24 cellular contexts compared by ENCODE assay signal in genomic region chr5:2663489-2663888, GRCh38.
DNase-seq lines count a peak whose midpoint lies in the region; ATAC-seq, FAIRE-seq and TF ChIP-seq lines count a peak whose summit lies in the region.
"Had no signal": no experiment of that assay in that cellular context is flagged by ENCODE, and none has a peak within 500 bp of the region (broad histone marks: within the 10 kb centered on the region; RNA-seq: fewer than 3 reads in every experiment).

No MANE protein-coding gene starts in this region.

- TF ChIP-seq POLR2A in K562 (conservative IDR thresholded peaks at IDR 0.05): no peak

- no peaks in the 10 kb centered on the region for H3K9me3 Mint-ChIP-seq in neural progenitor cell

- 6% methylated on average over 3 of the region's 3 CpGs for WGBS in K562 (ENCODE audit: insufficient coverage, low coverage, missing lambda C conversion rate)

- TF ChIP-seq EP300 in K562 (IDR thresholded peaks at IDR 0.05; ENCODE audit: low read length): no peak

- TF ChIP-seq CTCF in K562 (IDR thresholded peaks at IDR 0.05 in 2 of 3, conservative IDR thresholded peaks at IDR 0.05 in 1 of 3; ENCODE audit: insufficient read depth in 2 of 3, low read depth in 1 of 3, low read length in 3 of 3) (no peak), neural progenitor cell (IDR thresholded peaks at IDR 0.05) (no peak), brain microvascular endothelial cell (IDR thresholded peaks at IDR 0.05; ENCODE audit: low read depth, low read length, missing control alignments) (no peak)

- H3K4me3 Mint-ChIP-seq in neural progenitor cell: no peak overlapping the region
- H3K4me3 Mint-ChIP-seq: CD14-positive monocyte; CD4-positive, alpha-beta memory T cell; CD4-positive, CD25-positive, alpha-beta regulatory T cell; CD8-positive, alpha-beta memory T cell had no signal

- peaks cover 31% of the 10 kb centered on the region for H3K4me1 Mint-ChIP-seq in neural progenitor cell
- H3K4me1 Mint-ChIP-seq: CD14-positive monocyte; CD4-positive, alpha-beta memory T cell; CD4-positive, CD25-positive, alpha-beta regulatory T cell; CD8-positive, alpha-beta memory T cell had no signal

- H3K9me1 ChIP-seq in K562 (ENCODE audit: control insufficient read depth, insufficient read depth, low read length): no peaks in the 10 kb centered on the region

- no peak for ATAC-seq in K562
- ATAC-seq: A549, GM12878 had no signal

- H2AFZ ChIP-seq in K562 (ENCODE audit: low read depth, low read length) (no peak overlapping the region), neural progenitor cell (replicated peaks) (no peak overlapping the region)

- peaks cover 6% of the 10 kb centered on the region for H3K27me3 Mint-ChIP-seq in neural progenitor cell (ENCODE audit: insufficient read depth, low read depth)
- H3K27me3 Mint-ChIP-seq: CD4-positive, alpha-beta memory T cell; CD4-positive, CD25-positive, alpha-beta regulatory T cell; CD8-positive, alpha-beta memory T cell had no signal

- H3K79me2 ChIP-seq in K562 (ENCODE audit: control insufficient read depth, insufficient read depth, low read length) (no peaks in the 10 kb centered on the region), neural progenitor cell (ENCODE audit: low read depth) (no peaks in the 10 kb centered on the region)

- no peak overlapping the region for H3K9ac ChIP-seq in BLaER1
- no peak overlapping the region for H3K9ac ChIP-seq in K562 (ENCODE audit: insufficient read depth in 1 of 2, low read depth in 2 of 2, low read length in 2 of 2)
- H3K9ac ChIP-seq in neural progenitor cell: no peak overlapping the region

- BruUV-seq in K562 (replicated peaks; lab: Mats Ljungman, UMichigan): no TSS peak

- peak overlapping the region; percentile 53 for H3K27ac Mint-ChIP-seq in neural progenitor cell
- H3K27ac Mint-ChIP-seq: CD4-positive, alpha-beta memory T cell; CD4-positive, CD25-positive, alpha-beta regulatory T cell; CD8-positive, alpha-beta memory T cell had no signal

- FAIRE-seq in K562 (lab: Jason Lieb, UNC) (no peak), GM19239 (lab: Jason Lieb, UNC) (no peak)
- FAIRE-seq: A549, GM12878, GM12892, GM18507 had no signal

- intact Hi-C loops in K562 (cut with micrococcal nuclease): no loop called here

- H3K4me3 ChIP-seq in BLaER1: no peak overlapping the region
- H3K4me3 ChIP-seq in K562: no peak overlapping the region
- no peak overlapping the region for H3K4me3 ChIP-seq in neural progenitor cell
- H3K4me3 ChIP-seq in brain microvascular endothelial cell (ENCODE audit: low read depth, low read length): no peak overlapping the region
- H3K4me3 ChIP-seq: A549, GM12878 had no signal

- H3K4me1 ChIP-seq in BLaER1 (peaks cover 65% of the 10 kb centered on the region), K562 (replicated peaks in 1 of 2; ENCODE audit: control insufficient read depth in 2 of 2, insufficient read depth in 2 of 2, low read length in 2 of 2) (no peaks in the 10 kb centered on the region), neural progenitor cell (peaks cover 18% of the 10 kb centered on the region)
- H3K4me1 ChIP-seq: A549, BE2C had no signal

- in situ Hi-C loops in K562 (cut with MboI): no loop called here
- in situ Hi-C loops in brain microvascular endothelial cell (cut with HindIII; ENCODE audit: low pct_ligation_motif_present, low sequenced_read_pairs): no loop called here

- H3K36me3 Mint-ChIP-seq in neural progenitor cell: no peaks in the 10 kb centered on the region
- H3K36me3 Mint-ChIP-seq: CD14-positive monocyte; CD4-positive, alpha-beta memory T cell; CD4-positive, CD25-positive, alpha-beta regulatory T cell; CD8-positive, alpha-beta memory T cell had no signal

- no peaks in the 10 kb centered on the region for H3F3A ChIP-seq in neural progenitor cell (ENCODE audit: low read depth)

- H3K27me3 ChIP-seq in BLaER1 (no peaks in the 10 kb centered on the region), K562 (ENCODE audit: control insufficient read depth in 2 of 2, insufficient read depth in 2 of 2, low read length in 2 of 2) (peaks cover 9 to 33% of the 10 kb centered on the region in 2 experiments; a peak in 4 of 5 replicates), neural progenitor cell (no peaks in the 10 kb centered on the region), brain microvascular endothelial cell (replicated peaks) (no peaks in the 10 kb centered on the region)
- H3K27me3 ChIP-seq: BE2C had no signal

- H3K27ac ChIP-seq in BLaER1: no peak overlapping the region
- H3K27ac ChIP-seq in K562 (ENCODE audit: extremely low read depth, low read depth, low read length): no peak overlapping the region
- no peak overlapping the region for H3K27ac ChIP-seq in neural progenitor cell
- H3K27ac ChIP-seq in brain microvascular endothelial cell: no peak overlapping the region
- H3K27ac ChIP-seq: 22Rv1, A549 had no signal

- H3K36me3 ChIP-seq in BLaER1 (no peaks in the 10 kb centered on the region), K562 (ENCODE audit: control insufficient read depth, insufficient read depth, low read length) (no peaks in the 10 kb centered on the region), neural progenitor cell (no peaks in the 10 kb centered on the region), brain microvascular endothelial cell (replicated peaks) (no peaks in the 10 kb centered on the region)
- H3K36me3 ChIP-seq: BE2C had no signal

- CTCF ChIA-PET in K562 (lab: Yijun Ruan, JAX; ENCODE audit: low intra/inter-chr PET ratio): no interaction called here

- no peak for DNase-seq in K562 (ENCODE audit: extremely low read depth in 1 of 4, low spot score in 3 of 4)
- DNase-seq in neural progenitor cell (ENCODE audit: low spot score): no peak
- DNase-seq in GM19239 (ENCODE audit: insufficient read length, low spot score): no peak
- DNase-seq in brain microvascular endothelial cell: no peak
- DNase-seq: BE2C; C1 segment of cervical spinal cord; CD4-positive, alpha-beta memory T cell; CD4-positive, CD25-positive, alpha-beta regulatory T cell; CD8-positive, alpha-beta memory T cell; COR-L47; DMS 273 treated with DMSO at 0.1 percent for 48 hours; DMS153; DMS53; DMS79; DND-41; EL; GDM1 had no signal

- POLR2A ChIA-PET in K562 (lab: Yijun Ruan, JAX): no interaction called here

- H3K9me3 ChIP-seq in BLaER1 (no peaks in the 10 kb centered on the region), K562 (replicated peaks; ENCODE audit: control insufficient read depth, insufficient read depth, low read depth, low read length) (no peaks in the 10 kb centered on the region), neural progenitor cell (ENCODE audit: low read depth) (no peaks in the 10 kb centered on the region)
- H3K9me3 ChIP-seq: A549, BE2C had no signal

- H3K4me2 ChIP-seq in BLaER1 (peak overlapping the region; percentile 72), K562 (ENCODE audit: insufficient read depth, low read length) (no peak overlapping the region), neural progenitor cell (no peak overlapping the region)
- H3K4me2 ChIP-seq: A549 had no signal

- no peak for TF ChIP-seq RAD21 in K562 (CRISPR knock-in tag; conservative IDR thresholded peaks at IDR 0.05 in 1 of 2, IDR thresholded peaks at IDR 0.05 in 1 of 2)

- no peaks in the 10 kb centered on the region for H4K20me1 ChIP-seq in BLaER1
- no peaks in the 10 kb centered on the region; the same call in 1 of the 2 replicates for H4K20me1 ChIP-seq in K562 (replicated peaks; ENCODE audit: control insufficient read depth, insufficient read depth, low read length)
- H4K20me1 ChIP-seq in neural progenitor cell (ENCODE audit: low read depth): no peaks in the 10 kb centered on the region

TF ChIP-seq in K562, 482 proteins besides CTCF, POLR2A, EP300 and RAD21:
- no peak for TF ChIP-seq EWSR1 (IDR thresholded peaks at IDR 0.05; ENCODE audit: borderline replicate concordance, low read depth, partially characterized antibody)
- TF ChIP-seq CEBPB (tag; IDR thresholded peaks at IDR 0.05): peak; percentile 26; the same call in 1 of the 2 replicates
